In the genomic region with DNA sequence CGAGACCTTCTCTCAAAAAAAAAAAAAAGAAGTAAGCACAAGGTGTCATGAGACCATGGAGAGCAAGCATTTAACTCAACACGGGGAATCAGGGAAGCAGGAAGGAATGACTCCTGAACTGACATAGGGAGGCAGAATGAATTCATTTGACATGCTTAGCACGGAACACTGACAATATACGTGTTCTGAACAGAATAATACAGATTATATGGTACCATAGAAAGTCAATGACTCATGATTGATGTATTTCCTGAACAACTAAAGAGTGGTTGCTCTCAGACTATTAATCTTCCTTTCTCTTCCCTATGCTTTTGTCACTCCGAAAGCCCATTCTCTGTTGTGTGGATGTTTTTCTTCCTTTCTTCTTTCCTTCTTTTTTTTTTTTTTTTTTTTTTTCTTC, we compare ENCODE assay signal across 16 cellular contexts. TPM values are rescaled to one million over a fixed set of nuclear protein-coding genes. Genes with fewer than 3 reads are reported as not detected.
DNase-seq lines count a peak whose midpoint lies in the region; FAIRE-seq and TF ChIP-seq lines count a peak whose summit lies in the region.
"Had no signal": no experiment of that assay in that cellular context is flagged by ENCODE, and none has a peak within 500 bp of the region (broad histone marks: within the 10 kb centered on the region; RNA-seq: fewer than 3 reads in every experiment).

No MANE protein-coding gene starts in this region.

- DNase-seq in NOMO-1 treated with DMSO at 0.1 percent for 48 hours (lab: John Stamatoyannopoulos, UW; ENCODE audit: unreplicated experiment) = peak; percentile 53
- DNase-seq in NOMO-1 treated with dmso at 0.1 percent for 144 hours (lab: John Stamatoyannopoulos, UW; ENCODE audit: unreplicated experiment) = no peak
- no peak for DNase-seq in SK-N-MC (ENCODE audit: low read depth, low spot score)
- peak; percentile 2 to 79 for DNase-seq in fibroblast of lung (ENCODE audit: low read depth in 2 of 2)
- peak; percentile 17 for DNase-seq in urothelium cell line (ENCODE audit: low spot score)
- no peak for DNase-seq in cerebellar nuclear complex (lab: John Stamatoyannopoulos, UW)
- no peak for DNase-seq in thyroid gland
- DNase-seq in GM12892 (ENCODE audit: insufficient read length) = no peak
- DNase-seq: activated CD8-positive, alpha-beta T cell treated with anti-CD3 and anti-CD28 coated beads for 36 hours; activated naive CD4-positive, alpha-beta T cell treated with anti-CD3 and anti-CD28 coated beads for 36 hours; cortex of kidney; NCI-H2081 treated with DMSO at 0.1 percent for 48 hours had no signal

- TF ChIP-seq CTCF in fibroblast of lung (conservative IDR thresholded peaks at IDR 0.05 in 1 of 2, IDR thresholded peaks at IDR 0.05 in 1 of 2; ENCODE audit: low read depth in 1 of 2, low read length in 2 of 2) (no peak), thyroid gland (IDR thresholded peaks at IDR 0.05) (no peak)

- TF ChIP-seq POLR2A in thyroid gland (IDR thresholded peaks at IDR 0.05) = no peak
- TF ChIP-seq POLR2A in GM12892 (IDR thresholded peaks at IDR 0.05; ENCODE audit: low read depth, low read length) = no peak

- H3K4me2 ChIP-seq in fibroblast of lung (ENCODE audit: extremely low read depth, insufficient read depth, low read length) = no peak overlapping the region
- H3K4me2 ChIP-seq: hepatocyte had no signal

- no peaks in the 10 kb centered on the region for H3K79me2 ChIP-seq in fibroblast of lung (ENCODE audit: control insufficient read depth, insufficient read depth, low read length)
- H3K79me2 ChIP-seq: hepatocyte had no signal

- H3K27ac ChIP-seq in SK-N-MC (peak overlapping the region; percentile 93), fibroblast of lung (ENCODE audit: insufficient read depth, low read length) (no peak overlapping the region), thyroid gland (no peak overlapping the region)
- H3K27ac ChIP-seq: 22Rv1, hepatocyte had no signal

- no peaks in the 10 kb centered on the region for H3K27me3 ChIP-seq in fibroblast of lung (ENCODE audit: control insufficient read depth, insufficient read depth, low read length)
- H3K27me3 ChIP-seq in thyroid gland = no peaks in the 10 kb centered on the region
- H3K27me3 ChIP-seq: hepatocyte had no signal

- no peaks in the 10 kb centered on the region for H3K9me3 ChIP-seq in SK-N-MC (ENCODE audit: low read depth, low read length)
- no peaks in the 10 kb centered on the region for H3K9me3 ChIP-seq in fibroblast of lung (ENCODE audit: control insufficient read depth, insufficient read depth, low read depth, low read length)
- no peaks in the 10 kb centered on the region for H3K9me3 ChIP-seq in thyroid gland

- H3K9ac ChIP-seq in SK-N-MC (ENCODE audit: insufficient read length) (no peak overlapping the region), fibroblast of lung (ENCODE audit: insufficient read depth, low read length) (no peak overlapping the region)

- no peaks in the 10 kb centered on the region for H4K20me1 ChIP-seq in fibroblast of lung (ENCODE audit: control insufficient read depth, extremely low read depth, insufficient read depth, low read length)

- intact Hi-C loops in thyroid gland (cut with DNase I) = no loop called here

- H3K36me3 ChIP-seq in SK-N-MC (ENCODE audit: insufficient read depth, low read length) (no peaks in the 10 kb centered on the region), fibroblast of lung (ENCODE audit: control insufficient read depth, insufficient read depth, low read length) (no peaks in the 10 kb centered on the region), thyroid gland (no peaks in the 10 kb centered on the region)

- H3K4me3 ChIP-seq in SK-N-MC (no peak overlapping the region), fibroblast of lung (replicated peaks in 1 of 4; ENCODE audit: control extremely low read depth in 1 of 4, insufficient read depth in 1 of 4, low read depth in 3 of 4, low read length in 4 of 4) (no peak overlapping the region), thyroid gland (replicated peaks in 1 of 3) (no peak overlapping the region)
- H3K4me3 ChIP-seq: GM12878, hepatocyte had no signal

- 66 to 73% methylated on average over 5 of the region's 5 CpGs for WGBS in thyroid gland, 2 donors

- H3K4me1 ChIP-seq in fibroblast of lung (ENCODE audit: control insufficient read depth, extremely low read depth, insufficient read depth, low read length) = no peaks in the 10 kb centered on the region
- peaks cover 0 to 7% of the 10 kb centered on the region in 2 donors for H3K4me1 ChIP-seq in thyroid gland

- FAIRE-seq in urothelium cell line (lab: Jason Lieb, UNC) (no peak), GM12892 (lab: Jason Lieb, UNC) (no peak)
- FAIRE-seq: GM12878 had no signal

- H2AFZ ChIP-seq in fibroblast of lung (ENCODE audit: low read length) = no peak overlapping the region
- H2AFZ ChIP-seq: hepatocyte had no signal

RNA-seq across cellular contexts. Expression of gene ASIP, which starts 20.6 kb away (rescaled TPM):
- not detected in 2 replicates for total RNA-seq in fibroblast of lung
- polyA plus RNA-seq in fibroblast of lung = not detected in 2 replicates
- polyA plus RNA-seq in fibroblast of lung (2012) = not detected in 2 replicates
- not detected in 2 replicates for polyA minus RNA-seq in fibroblast of lung (ENCODE audit: low replicate concordance)
- not detected for total RNA-seq in thyroid gland
- not detected for polyA plus RNA-seq in GM12892 (2012; ENCODE audit: missing spikeins)
- total RNA-seq: activated CD8-positive, alpha-beta T cell treated with anti-CD3 and anti-CD28 coated beads for 36 hours; activated naive CD4-positive, alpha-beta T cell treated with anti-CD3 and anti-CD28 coated beads for 36 hours; GM12878; H4; hepatocyte had no signal

Comparison
In these comparisons a context has a peak if more than half of its experiments do, and no peak if none do; other contexts are left out.
1. DNase-seq: peak in NOMO-1 treated with DMSO at 0.1 percent for 48 hours (single experiment), fibroblast of lung (2 of 2) and urothelium cell line (single experiment); none in NOMO-1 treated with dmso at 0.1 percent for 144 hours (single experiment), SK-N-MC (single experiment), cerebellar nuclear complex (0 of 2), thyroid gland (0 of 2) and GM12892 (single experiment).